ENCODE assay signal across 8 cellular contexts in genomic region chr6:75747985-75748742, GRCh38. TPM values are rescaled to one million over a fixed set of nuclear protein-coding genes. Genes with fewer than 3 reads are reported as not detected.
DNase-seq lines count a peak whose midpoint lies in the region; ATAC-seq, FAIRE-seq and TF ChIP-seq lines count a peak whose summit lies in the region.

No MANE protein-coding gene starts in this region.

- H3K79me2 ChIP-seq in endothelial cell of umbilical vein (ENCODE audit: control insufficient read depth, insufficient read depth, low read length) (peaks cover 37% of the 10 kb centered on the region), neural progenitor cell (ENCODE audit: low read depth) (peaks cover 30% of the 10 kb centered on the region)

- H3K4me1 Mint-ChIP-seq in activated CD4-positive, alpha-beta T cell treated with anti-CD3 and anti-CD28 coated beads for 36 hours, result peaks cover 6% of the 10 kb centered on the region
- peaks cover 6% of the 10 kb centered on the region for H3K4me1 Mint-ChIP-seq in neural progenitor cell

- no peaks in the 10 kb centered on the region for H3K36me3 Mint-ChIP-seq in activated CD4-positive, alpha-beta T cell treated with anti-CD3 and anti-CD28 coated beads for 36 hours (ENCODE audit: low read depth)
- no peaks in the 10 kb centered on the region for H3K36me3 Mint-ChIP-seq in neural progenitor cell

- H3K4me2 ChIP-seq in endothelial cell of umbilical vein (ENCODE audit: insufficient read depth, low read length), result peak overlapping the region; percentile 72
- peak overlapping the region; percentile 88 for H3K4me2 ChIP-seq in neural progenitor cell

- H3K36me3 ChIP-seq in endothelial cell of umbilical vein (ENCODE audit: control insufficient read depth in 2 of 2, extremely low read depth in 1 of 2, insufficient read depth in 2 of 2, low read length in 2 of 2) (no peaks in the 10 kb centered on the region), neural progenitor cell (no peaks in the 10 kb centered on the region)

- no peak for TF ChIP-seq CTCF in endothelial cell of umbilical vein (IDR thresholded peaks at IDR 0.05; ENCODE audit: extremely low read depth in 1 of 2, insufficient read depth in 1 of 2, low read depth in 1 of 2, low read length in 2 of 2)
- no peak for TF ChIP-seq CTCF in neural progenitor cell (IDR thresholded peaks at IDR 0.05)

- H3K9me3 ChIP-seq in endothelial cell of umbilical vein (replicated peaks; ENCODE audit: control insufficient read depth, insufficient read depth, low read length) (no peaks in the 10 kb centered on the region), neural progenitor cell (ENCODE audit: low read depth) (no peaks in the 10 kb centered on the region)

- no peak for FAIRE-seq in endothelial cell of umbilical vein (lab: Jason Lieb, UNC)

- peaks cover 43% of the 10 kb centered on the region for H3K27me3 Mint-ChIP-seq in activated CD4-positive, alpha-beta T cell treated with anti-CD3 and anti-CD28 coated beads for 36 hours
- peaks cover 4% of the 10 kb centered on the region for H3K27me3 Mint-ChIP-seq in neural progenitor cell (ENCODE audit: insufficient read depth, low read depth)

- H3K9me3 Mint-ChIP-seq in activated CD4-positive, alpha-beta T cell treated with anti-CD3 and anti-CD28 coated beads for 36 hours (ENCODE audit: low read depth), result no peaks in the 10 kb centered on the region
- H3K9me3 Mint-ChIP-seq in neural progenitor cell, result no peaks in the 10 kb centered on the region

- H3K27ac ChIP-seq in endothelial cell of umbilical vein (ENCODE audit: insufficient read depth, low read depth, low read length) (peak overlapping the region; percentile 70), neural progenitor cell (peak overlapping the region; percentile 88)

- no peaks in the 10 kb centered on the region for H3K9me1 ChIP-seq in endothelial cell of umbilical vein (replicated peaks; ENCODE audit: control insufficient read depth, extremely low read depth, insufficient read depth, low read length)

- H3K4me3 ChIP-seq in endothelial cell of umbilical vein (replicated peaks in 1 of 3; ENCODE audit: insufficient read depth in 1 of 3, low read depth in 1 of 3, low read length in 3 of 3), result peak overlapping the region; percentile 83 to 97 (median 96)
- peak overlapping the region; percentile 79 for H3K4me3 ChIP-seq in neural progenitor cell

- intact Hi-C loops in activated CD4-positive, alpha-beta T cell treated with anti-CD3 and anti-CD28 coated beads for 36 hours (cut with DNase I, micrococcal nuclease), result loop anchor here in 1 of 2 experiments (2.0 to 5.0 kb wide), 2 partner anchors 83 to 466 kb away; partner anchors contain the start of gene TMEM30A
- intact Hi-C loops in endothelial cell of umbilical vein (cut with micrococcal nuclease), result loop anchor here (2.0 kb wide), 2 partner anchors 29 to 103 kb away; no protein-coding TSS in a partner anchor

- H4K20me1 ChIP-seq in endothelial cell of umbilical vein (replicated peaks; ENCODE audit: control insufficient read depth, extremely low read depth, insufficient read depth, low read length), result no peaks in the 10 kb centered on the region
- H4K20me1 ChIP-seq in neural progenitor cell (ENCODE audit: low read depth), result peaks cover 4% of the 10 kb centered on the region

- no TSS peak for BruUV-seq in endothelial cell of umbilical vein (replicated peaks; lab: Mats Ljungman, UMichigan)

- no peak for TF ChIP-seq POLR2A in endothelial cell of umbilical vein (IDR thresholded peaks at IDR 0.05; ENCODE audit: low read depth, low read length)

- H3K27me3 ChIP-seq in endothelial cell of umbilical vein (ENCODE audit: control insufficient read depth in 2 of 2, insufficient read depth in 2 of 2, low read length in 2 of 2), result no peaks in the 10 kb centered on the region
- peaks cover 18% of the 10 kb centered on the region for H3K27me3 ChIP-seq in neural progenitor cell

- CTCF ChIA-PET in activated CD4-positive, alpha-beta T cell treated with anti-CD3 and anti-CD28 coated beads for 36 hours (lab: Charles Lee), result interaction anchor here (0.6 kb wide), 2 partner anchors 19 to 145 kb away, joined by 3 read pairs; no protein-coding TSS in a partner anchor
- CTCF ChIA-PET in endothelial cell of umbilical vein (lab: Charles Lee), result no interaction called here

- DNase-seq in activated CD4-positive, alpha-beta T cell treated with anti-CD3 and anti-CD28 coated beads for 36 hours, result no peak
- DNase-seq in activated CD4-positive, alpha-beta T cell treated with anti-CD3 and anti-CD28 coated beads for 1 hour, result no peak
- DNase-seq in OCI-M1 (lab: John Stamatoyannopoulos, UW) (peak; percentile 39), endothelial cell of umbilical vein (ENCODE audit: low read depth, low spot score) (no peak), neural progenitor cell (ENCODE audit: low spot score) (no peak), COR-L47 (lab: John Stamatoyannopoulos, UW) (no peak)
- DNase-seq in stimulated activated CD4-positive, alpha-beta T cell treated with anti-CD3 and anti-CD28 coated beads, Interleukin-2, amount 100 ng/mL, for 24 hours, result no peak

- H3K4me1 ChIP-seq in endothelial cell of umbilical vein (ENCODE audit: control insufficient read depth, extremely low read depth, insufficient read depth, low read length) (peaks cover 37% of the 10 kb centered on the region), neural progenitor cell (peaks cover 6% of the 10 kb centered on the region)

- H3K27ac Mint-ChIP-seq in activated CD4-positive, alpha-beta T cell treated with anti-CD3 and anti-CD28 coated beads for 36 hours, result no peak overlapping the region
- H3K27ac Mint-ChIP-seq in neural progenitor cell, result no peak overlapping the region

- H2AFZ ChIP-seq in endothelial cell of umbilical vein (ENCODE audit: low read depth, low read length) (peak overlapping the region; percentile 99), neural progenitor cell (replicated peaks) (peak overlapping the region; percentile 96)

- dilution Hi-C loops in endothelial cell of umbilical vein (cut with MboI; ENCODE audit: extremely low pct_ligation_motif_present, low sequenced_read_pairs), result no loop called here

- H3K4me3 Mint-ChIP-seq in activated CD4-positive, alpha-beta T cell treated with anti-CD3 and anti-CD28 coated beads for 36 hours, result peak overlapping the region; percentile 73
- H3K4me3 Mint-ChIP-seq in neural progenitor cell, result peak overlapping the region; percentile 92

- ATAC-seq in activated CD4-positive, alpha-beta T cell treated with anti-CD3 and anti-CD28 coated beads for 36 hours, result no peak
- ATAC-seq in GM19397 (IDR thresholded peaks at IDR 0.05; ENCODE audit: unreplicated experiment), result no peak

- H3F3A ChIP-seq in neural progenitor cell (ENCODE audit: low read depth), result peaks cover 12% of the 10 kb centered on the region

- POLR2A ChIA-PET in activated CD4-positive, alpha-beta T cell treated with anti-CD3 and anti-CD28 coated beads for 36 hours (lab: Charles Lee), result no interaction called here
- POLR2A ChIA-PET in endothelial cell of umbilical vein (lab: Charles Lee), result no interaction called here

- H3K9ac ChIP-seq in endothelial cell of umbilical vein (replicated peaks; ENCODE audit: extremely low read depth, insufficient read depth, low read length), result peak overlapping the region; percentile 84
- H3K9ac ChIP-seq in neural progenitor cell, result peak overlapping the region; percentile 84

TF ChIP-seq in endothelial cell of umbilical vein, 7 proteins besides CTCF, POLR2A, EP300 and RAD21:
- no peak for TF ChIP-seq MYC (IDR thresholded peaks at IDR 0.05; ENCODE audit: low read depth, low read length)
- TF ChIP-seq GATA2 (IDR thresholded peaks at IDR 0.05; ENCODE audit: insufficient read depth, insufficient read length, low read depth, low read length), result no peak
- no peak for TF ChIP-seq MAX (IDR thresholded peaks at IDR 0.05; ENCODE audit: insufficient read depth, insufficient read length)
- no peak for TF ChIP-seq EZH2 (IDR thresholded peaks at IDR 0.05; ENCODE audit: borderline replicate concordance, low read depth, low read length, severe bottlenecking)
- TF ChIP-seq JUN (IDR thresholded peaks at IDR 0.05; ENCODE audit: borderline replicate concordance, insufficient read depth, insufficient read length, low read depth), result no peak
- TF ChIP-seq FOS (IDR thresholded peaks at IDR 0.05; ENCODE audit: borderline replicate concordance, insufficient read depth, low read length), result no peak
- no peak for TF ChIP-seq POLR2AphosphoS5 (IDR thresholded peaks at IDR 0.05; ENCODE audit: insufficient read depth, low read depth, low read length)

RNA-seq across cellular contexts. Expression of gene MYO6, which starts 0.9 kb away (rescaled TPM):
- total RNA-seq in activated CD4-positive, alpha-beta T cell treated with anti-CD3 and anti-CD28 coated beads for 36 hours, result 1 to 10 TPM; 1.1 to 1.3 TPM
- total RNA-seq in endothelial cell of umbilical vein (68.0 and 75.0 TPM in 2 replicates), neural progenitor cell (ENCODE audit: low replicate concordance) (16.5 and 23.0 TPM in 2 replicates)
- polyA plus RNA-seq in endothelial cell of umbilical vein, result 12.5 and 15.5 TPM in 2 replicates
- 15.0 TPM in 2 replicates for polyA plus RNA-seq in endothelial cell of umbilical vein (2011; cell fraction: cytosol; rRNA removed)
- 61.4 and 64.3 TPM in 2 replicates for polyA plus RNA-seq in endothelial cell of umbilical vein (2011; cell fraction: nucleus; rRNA removed)
- 49.4 and 53.5 TPM in 2 replicates for polyA plus RNA-seq in endothelial cell of umbilical vein (2012)
- polyA minus RNA-seq in endothelial cell of umbilical vein, result 28.1 and 31.3 TPM in 2 replicates
- 3.9 TPM for polyA minus RNA-seq in endothelial cell of umbilical vein (2011; cell fraction: cytosol; rRNA and poly(A)+ RNA removed)
- polyA minus RNA-seq in endothelial cell of umbilical vein (2011; cell fraction: nucleus; rRNA and poly(A)+ RNA removed), result 59.2 and 74.8 TPM in 2 replicates
